In genomic region chrX:72777467-72777790, GRCh38 we compare ENCODE assay signal across 16 cellular contexts. TPM values are rescaled to one million over a fixed set of nuclear protein-coding genes. Genes with fewer than 3 reads are reported as not detected.
A peak's percentile ranks its signal among the peaks of the same experiment; 100 is the strongest.
DNase-seq lines count a peak whose midpoint lies in the region; ATAC-seq, FAIRE-seq and TF ChIP-seq lines count a peak whose summit lies in the region.
"Not testable (repeated sequence)": the region's sequence is repeated elsewhere in the genome, so short reads cannot be mapped to it uniquely, and the experiment has no call there.
"Had no signal": no experiment of that assay in that cellular context is flagged by ENCODE, and none has a peak within 500 bp of the region (broad histone marks: within the 10 kb centered on the region; RNA-seq: fewer than 3 reads in every experiment).

No MANE protein-coding gene starts in this region.

- not testable (repeated sequence) for H2BK5ac ChIP-seq in H1 (ENCODE audit: low read depth, low read length)

- TF ChIP-seq RAD21 in H1 (IDR thresholded peaks at IDR 0.05 in 1 of 2, conservative IDR thresholded peaks at IDR 0.05 in 1 of 2; ENCODE audit: low read depth in 2 of 2, low read length in 2 of 2) = not testable (repeated sequence)

- not testable (repeated sequence) for H3K4me1 ChIP-seq in H1 (replicated peaks in 1 of 4; ENCODE audit: control insufficient read depth in 3 of 4, insufficient read depth in 4 of 4, low read length in 3 of 4)

- H4K8ac ChIP-seq in H1 (ENCODE audit: extremely low read depth, insufficient read depth, low read length) = not testable (repeated sequence)

- not testable (repeated sequence) for H3K79me1 ChIP-seq in H1 (ENCODE audit: low read depth, low read length)

- H3K23ac ChIP-seq in H1 (ENCODE audit: insufficient read length) = not testable (repeated sequence)

- not testable (repeated sequence) for H3K56ac ChIP-seq in H1 (replicated peaks; ENCODE audit: insufficient read length, low read depth, low read length)

- H2BK15ac ChIP-seq in H1 (ENCODE audit: low read length) = not testable (repeated sequence)

- H3K36me3 Mint-ChIP-seq in T-helper 17 cell (ENCODE audit: low read depth) = not testable (repeated sequence)

- not testable (repeated sequence) for TF ChIP-seq EP300 in H1 (IDR thresholded peaks at IDR 0.05; ENCODE audit: borderline replicate concordance in 1 of 2, low read depth in 2 of 2, low read length in 2 of 2)

- H3K27ac Mint-ChIP-seq in T-helper 17 cell = not testable (repeated sequence)

- not testable (repeated sequence) for H3K9ac ChIP-seq in H1 (replicated peaks in 1 of 4; ENCODE audit: extremely low read depth in 1 of 4, low read depth in 3 of 4, low read length in 3 of 4)

- FAIRE-seq in H1 (lab: Jason Lieb, UNC) = peak; percentile 97

- H3K27me3 ChIP-seq in H1 (replicated peaks in 1 of 4; ENCODE audit: control insufficient read depth in 3 of 4, extremely low read depth in 1 of 4, insufficient read depth in 3 of 4, low read length in 3 of 4) = not testable (repeated sequence)

- H3K18ac ChIP-seq in H1 (ENCODE audit: extremely low read depth, low read length) = not testable (repeated sequence)

- not testable (repeated sequence) for H3K4me2 ChIP-seq in H1 (ENCODE audit: insufficient read depth in 1 of 2, low read depth in 2 of 2, low read length in 2 of 2)

- not testable (repeated sequence) for TF ChIP-seq CTCF in H1 (IDR thresholded peaks at IDR 0.05; ENCODE audit: control extremely low read depth in 1 of 3, insufficient read depth in 1 of 3, low read depth in 1 of 3, low read length in 3 of 3)

- not testable (repeated sequence) for H3K4me3 Mint-ChIP-seq in T-helper 17 cell

- H4K91ac ChIP-seq in H1 (replicated peaks; ENCODE audit: insufficient read length, low read length) = not testable (repeated sequence)

- H3K4me1 Mint-ChIP-seq in T-helper 17 cell = not testable (repeated sequence)

- H4K5ac ChIP-seq in H1 (ENCODE audit: insufficient read length, low read depth, low read length) = not testable (repeated sequence)

- H3K4ac ChIP-seq in H1 (replicated peaks; ENCODE audit: insufficient read length, low read depth, low read length) = not testable (repeated sequence)

- TF ChIP-seq POLR2A in H1 (IDR thresholded peaks at IDR 0.05; ENCODE audit: control extremely low read depth in 1 of 2, low read depth in 2 of 2, low read length in 2 of 2) = not testable (repeated sequence)

- H3K14ac ChIP-seq in H1 (ENCODE audit: insufficient read length) = not testable (repeated sequence)

- H2AFZ ChIP-seq in H1 (ENCODE audit: low read length) = not testable (repeated sequence)

- DNase-seq in T-helper 17 cell; H1 (ENCODE audit: low read depth in 1 of 2, low spot score in 2 of 2); stimulated activated naive CD8-positive, alpha-beta T cell treated with anti-CD3 and anti-CD28 coated beads, Interleukin-15, Interleukin-2, amounts not matched to agents 100 U/mL and 50 U/mL, for 24 hours: not testable (repeated sequence)

- not testable (repeated sequence) for H3K79me2 ChIP-seq in H1 (ENCODE audit: control insufficient read depth in 1 of 2, insufficient read depth in 2 of 2, low read length in 2 of 2)

- not testable (repeated sequence) for H3K4me3 ChIP-seq in H1 (ENCODE audit: extremely low read depth in 1 of 4, insufficient read depth in 2 of 4, low read depth in 3 of 4, low read length in 4 of 4)

- not testable (repeated sequence) for H3K9me3 ChIP-seq in T-helper 17 cell (ENCODE audit: control insufficient read depth, low read length, poor library complexity, severe bottlenecking); H1 (ENCODE audit: insufficient read depth in 2 of 2, low read depth in 1 of 2, low read length in 1 of 2)

- POLR2A ChIA-PET in H1 (lab: Charles Lee; ENCODE audit: partially characterized antibody) = not testable (repeated sequence)

- WGBS in H1 (ENCODE audit: extremely low coverage in 1 of 2, insufficient coverage in 1 of 2, insufficient read length in 1 of 2, insufficient replicate concordance in 2 of 2, low coverage in 1 of 2, low lambda C conversion rate in 2 of 2, missing lambda C conversion rate in 1 of 2), 2 experiments = no CpG with 5 or more reads among the region's 15 CpGs

- H2BK12ac ChIP-seq in H1 (ENCODE audit: low read depth, low read length) = not testable (repeated sequence)

- H4K20me1 ChIP-seq in H1 (replicated peaks in 1 of 2; ENCODE audit: control insufficient read depth in 1 of 2, insufficient read depth in 2 of 2, low read length in 2 of 2) = not testable (repeated sequence)

- CTCF ChIA-PET in H1 (lab: Charles Lee; ENCODE audit: partially characterized antibody) = not testable (repeated sequence)

- H3K27ac ChIP-seq in H1 (ENCODE audit: low read depth, low read length) = not testable (repeated sequence)

- not testable (repeated sequence) for H2AK5ac ChIP-seq in H1 (ENCODE audit: low read depth, low read length)

- not testable (repeated sequence) for H2BK20ac ChIP-seq in H1 (ENCODE audit: low read length)

- peak; percentile 81 for ATAC-seq in GM18508 (IDR thresholded peaks at IDR 0.05; ENCODE audit: insufficient read depth, unreplicated experiment)
- ATAC-seq in GM19395 (IDR thresholded peaks at IDR 0.05; ENCODE audit: unreplicated experiment) = peak; percentile 76
- ATAC-seq in GM21619 (IDR thresholded peaks at IDR 0.05; ENCODE audit: unreplicated experiment) = peak; percentile 74
- ATAC-seq in HG02938 (IDR thresholded peaks at IDR 0.05; ENCODE audit: unreplicated experiment) = peak; percentile 68
- ATAC-seq in HG03378 (IDR thresholded peaks at IDR 0.05; ENCODE audit: unreplicated experiment) = peak; percentile 75
- peak; percentile 81 for ATAC-seq in T-helper 17 cell
- peak; percentile 71 for ATAC-seq in stimulated activated naive CD8-positive, alpha-beta T cell treated with anti-CD3 and anti-CD28 coated beads, Interleukin-15, Interleukin-2, amounts not matched to agents 100 U/mL and 50 U/mL, for 24 hours

- H2BK120ac ChIP-seq in H1 (replicated peaks; ENCODE audit: low read depth, low read length) = not testable (repeated sequence)

- not testable (repeated sequence) for H3K23me2 ChIP-seq in H1 (ENCODE audit: low read depth, low read length)

- H3K27me3 Mint-ChIP-seq in T-helper 17 cell = not testable (repeated sequence)

- H3K36me3 ChIP-seq in H1 (ENCODE audit: control insufficient read depth in 2 of 4, insufficient read depth in 4 of 4, low read length in 3 of 4) = not testable (repeated sequence)

RNA-seq across cellular contexts. Expression of gene DMRTC1B, which starts 0.7 kb away (rescaled TPM):
- total RNA-seq in T-helper 17 cell = under 1 TPM; 0.65 to 0.86 TPM
- total RNA-seq in H1 (2021; fragmentation: NEBNext Ultra II Directional; extraction: Animal tissue kit (Norgen Biotek cat#: 25700)) = not detected in 2 replicates
- polyA plus RNA-seq in H1 (2011; rRNA removed) = 0.11 TPM in 1 of 2 replicates, not detected in the other
- 0.17 TPM for polyA plus RNA-seq in H1 (2011; cell fraction: cytosol; rRNA removed)
- 0.39 TPM for polyA plus RNA-seq in H1 (2011; cell fraction: nucleus; rRNA removed)
- 0.13 TPM in 1 of 4 replicates, not detected in the others for polyA plus RNA-seq in H1 (2012, experiment 1 of 2)
- polyA plus RNA-seq in H1 (2012, experiment 2 of 2) = not detected
- polyA plus RNA-seq in H1 (2013, experiment 1 of 2) = 0.12 TPM
- polyA plus RNA-seq in H1 (2013, experiment 2 of 2) = 0.06 TPM
- not detected in 2 replicates for polyA minus RNA-seq in H1 (2011; rRNA and poly(A)+ RNA removed)
- not detected for polyA minus RNA-seq in H1 (2011; cell fraction: cytosol; rRNA and poly(A)+ RNA removed)
- not detected for polyA minus RNA-seq in H1 (2011; cell fraction: nucleus; rRNA and poly(A)+ RNA removed)
- total RNA-seq: endothelial cell of umbilical vein, HFFc6, HT1080, mesenteric fat pad, pulmonary artery endothelial cell, smooth muscle cell, thoracic aorta had no signal
- polyA plus RNA-seq: endothelial cell of umbilical vein had no signal

RNA-seq across cellular contexts. Expression of gene FAM236B, which starts 5.0 kb away (rescaled TPM):
- not detected for total RNA-seq in T-helper 17 cell
- total RNA-seq in H1 (2021; fragmentation: NEBNext Ultra II Directional; extraction: Animal tissue kit (Norgen Biotek cat#: 25700)) = not detected in 2 replicates
- not detected in 2 replicates for polyA plus RNA-seq in H1 (2011; rRNA removed)
- not detected for polyA plus RNA-seq in H1 (2011; cell fraction: cytosol; rRNA removed)
- not detected for polyA plus RNA-seq in H1 (2011; cell fraction: nucleus; rRNA removed)
- polyA plus RNA-seq in H1 (2012, experiment 1 of 2) = not detected in 4 replicates
- polyA plus RNA-seq in H1 (2012, experiment 2 of 2) = not detected
- polyA plus RNA-seq in H1 (2013, experiment 1 of 2) = not detected
- polyA plus RNA-seq in H1 (2013, experiment 2 of 2) = not detected
- not detected in 2 replicates for polyA minus RNA-seq in H1 (2011; rRNA and poly(A)+ RNA removed)
- not detected for polyA minus RNA-seq in H1 (2011; cell fraction: cytosol; rRNA and poly(A)+ RNA removed)
- polyA minus RNA-seq in H1 (2011; cell fraction: nucleus; rRNA and poly(A)+ RNA removed) = not detected
- total RNA-seq: endothelial cell of umbilical vein, HFFc6, HT1080, kidney, mesenteric fat pad, pulmonary artery endothelial cell, smooth muscle cell, thoracic aorta had no signal
- polyA plus RNA-seq: endothelial cell of umbilical vein, smooth muscle cell had no signal

RNA-seq across cellular contexts. Expression of gene FAM236D, which starts 30.6 kb away (rescaled TPM):
- total RNA-seq in T-helper 17 cell = not detected
- total RNA-seq in H1 (2021; fragmentation: NEBNext Ultra II Directional; extraction: Animal tissue kit (Norgen Biotek cat#: 25700)) = not detected in 2 replicates
- polyA plus RNA-seq in H1 (2011; rRNA removed) = not detected in 2 replicates
- polyA plus RNA-seq in H1 (2011; cell fraction: cytosol; rRNA removed) = not detected
- polyA plus RNA-seq in H1 (2011; cell fraction: nucleus; rRNA removed) = not detected
- not detected in 4 replicates for polyA plus RNA-seq in H1 (2012, experiment 1 of 2)
- polyA plus RNA-seq in H1 (2012, experiment 2 of 2) = not detected
- polyA plus RNA-seq in H1 (2013, experiment 1 of 2) = not detected
- not detected for polyA plus RNA-seq in H1 (2013, experiment 2 of 2)
- not detected in 2 replicates for polyA minus RNA-seq in H1 (2011; rRNA and poly(A)+ RNA removed)
- not detected for polyA minus RNA-seq in H1 (2011; cell fraction: cytosol; rRNA and poly(A)+ RNA removed)
- polyA minus RNA-seq in H1 (2011; cell fraction: nucleus; rRNA and poly(A)+ RNA removed) = not detected
- total RNA-seq: endothelial cell of umbilical vein, HFFc6, HT1080, kidney, mesenteric fat pad, pulmonary artery endothelial cell, smooth muscle cell, thoracic aorta had no signal
- polyA plus RNA-seq: endothelial cell of umbilical vein, smooth muscle cell had no signal
